1 cellular context compared by ENCODE assay signal in genomic region chr6:61688165-61688564, GRCh38.
TF ChIP-seq lines count a peak whose summit lies in the region.

No MANE protein-coding gene starts in this region.

TF ChIP-seq in IMR-90, 13 proteins besides CTCF, POLR2A, EP300 and RAD21 (continued from another document):
- TF ChIP-seq ELK1 (IDR thresholded peaks at IDR 0.05; ENCODE audit: borderline replicate concordance, low read depth, low read length) (no peak), USF2 (IDR thresholded peaks at IDR 0.05; ENCODE audit: low read depth, low read length) (no peak), MAZ (IDR thresholded peaks at IDR 0.05; ENCODE audit: borderline replicate concordance, low read depth, low read length) (no peak)
